ENCODE assay signal across 8 cellular contexts in genomic region chr6:139373928-139374356, GRCh38. TPM values are rescaled to one million over a fixed set of nuclear protein-coding genes. Genes with fewer than 3 reads are reported as not detected.
DNase-seq lines count a peak whose midpoint lies in the region; ATAC-seq and TF ChIP-seq lines count a peak whose summit lies in the region.

No MANE protein-coding gene starts in this region.

- H3K4me2 ChIP-seq in H9 (ENCODE audit: insufficient read depth, insufficient read length, low read length) (peak overlapping the region; percentile 67), parathyroid adenoma (ENCODE audit: low read length) (peak overlapping the region; percentile 38)

- H4K5ac ChIP-seq in H9 (ENCODE audit: insufficient read length, low read depth, low read length) = peak overlapping the region; percentile 57

- ATAC-seq in HG02759 (IDR thresholded peaks at IDR 0.05; ENCODE audit: unreplicated experiment) (no peak), GM19035 (IDR thresholded peaks at IDR 0.05; ENCODE audit: unreplicated experiment) (no peak)

- no peak for TF ChIP-seq CTCF in H9 (conservative IDR thresholded peaks at IDR 0.05)
- no peak for TF ChIP-seq CTCF in fibroblast of the aortic adventitia (IDR thresholded peaks at IDR 0.05; ENCODE audit: insufficient read depth, low read length)
- no peak for TF ChIP-seq CTCF in parathyroid adenoma (IDR thresholded peaks at IDR 0.05)

- H3K27ac ChIP-seq in H9 (ENCODE audit: insufficient read length, low read depth, low read length) (peak overlapping the region; percentile 42), SK-N-MC (peak overlapping the region; percentile 99), parathyroid adenoma (peak overlapping the region; percentile 97)

- no peak overlapping the region for H2BK120ac ChIP-seq in H9 (ENCODE audit: low read depth, low read length, poor library complexity, severe bottlenecking)

- no peak overlapping the region for H3K4ac ChIP-seq in H9 (ENCODE audit: low read depth, low read length)

- H3K9me3 Mint-ChIP-seq in H9 = peaks cover 3 to 12% of the 10 kb centered on the region in 2 experiments; a peak in 4 of 5 replicates

- H3K9me3 ChIP-seq in H9 (ENCODE audit: control insufficient read depth, low read depth, low read length) = no peaks in the 10 kb centered on the region
- H3K9me3 ChIP-seq in SK-N-MC (ENCODE audit: low read depth, low read length) = no peaks in the 10 kb centered on the region
- H3K9me3 ChIP-seq in parathyroid adenoma (ENCODE audit: control insufficient read depth, low read length) = no peaks in the 10 kb centered on the region

- H2BK12ac ChIP-seq in H9 (ENCODE audit: insufficient read length, low read depth, low read length) = no peak overlapping the region

- H3K27me3 ChIP-seq in H9 (ENCODE audit: insufficient read depth, low read length) (no peaks in the 10 kb centered on the region), parathyroid adenoma (ENCODE audit: control insufficient read depth, insufficient read depth, low read length) (no peaks in the 10 kb centered on the region)

- no peak overlapping the region for H2BK20ac ChIP-seq in H9 (ENCODE audit: low read depth, low read length, poor library complexity, severe bottlenecking)

- peaks cover 26 to 38% (median 32%) of the 10 kb centered on the region in 3 experiments for H3K36me3 Mint-ChIP-seq in H9 (ENCODE audit: insufficient read depth in 1 of 3, low read depth in 3 of 3)

- H3K14ac ChIP-seq in H9 (ENCODE audit: insufficient read depth, low read length) = peak overlapping the region; percentile 92

- H4K20me1 ChIP-seq in H9 (ENCODE audit: control insufficient read depth, insufficient read depth, insufficient read length) = no peaks in the 10 kb centered on the region

- no peak overlapping the region for H4K91ac ChIP-seq in H9 (ENCODE audit: insufficient read length, low read depth, low read length)

- H3K27ac Mint-ChIP-seq in H9 = peak overlapping the region; percentile 99 to 100 (median 100)

- H3K4me3 ChIP-seq in GM08714 (ENCODE audit: low read length) (peak overlapping the region; percentile 79), SK-N-MC (peak overlapping the region; percentile 94), fibroblast of the aortic adventitia (ENCODE audit: low read depth, low read length) (peak overlapping the region; percentile 92), parathyroid adenoma (ENCODE audit: low read depth, low read length) (peak overlapping the region; percentile 91)

- H2BK5ac ChIP-seq in H9 (ENCODE audit: insufficient read length, low read length) = peak overlapping the region; percentile 27

- peak overlapping the region; percentile 55 for H3K18ac ChIP-seq in H9 (ENCODE audit: insufficient read length, low read depth, low read length)

- H3K79me2 ChIP-seq in H9 (ENCODE audit: insufficient read depth, low read length) (peaks cover 5% of the 10 kb centered on the region; the same call in 1 of the 2 replicates), parathyroid adenoma (peaks cover 27% of the 10 kb centered on the region)

- H3K23ac ChIP-seq in H9 (ENCODE audit: insufficient read length, low read depth, low read length) = peak overlapping the region; percentile 5

- no peak overlapping the region for H3T11ph ChIP-seq in H9 (ENCODE audit: low read length)

- H3K23me2 ChIP-seq in H9 (ENCODE audit: insufficient read length, low read depth, low read length, poor library complexity, severe bottlenecking) = peaks cover 14% of the 10 kb centered on the region

- H2BK15ac ChIP-seq in H9 (ENCODE audit: low read depth, low read length) = no peak overlapping the region

- H3K36me3 ChIP-seq in SK-N-MC (ENCODE audit: insufficient read depth, low read length) (peaks cover 37% of the 10 kb centered on the region), parathyroid adenoma (ENCODE audit: control insufficient read depth, insufficient read depth, low read length) (peaks cover 31% of the 10 kb centered on the region)

- H4K8ac ChIP-seq in H9 (replicated peaks; ENCODE audit: insufficient read length, low read depth, low read length) = no peak overlapping the region

- H3K79me1 ChIP-seq in H9 (ENCODE audit: insufficient read depth, low read depth, low read length, poor library complexity, severe bottlenecking) = no peaks in the 10 kb centered on the region

- peaks cover 47 to 49% of the 10 kb centered on the region in 2 experiments for H3K4me1 Mint-ChIP-seq in H9

- H2AK5ac ChIP-seq in H9 (ENCODE audit: insufficient read length, low read length) = no peak overlapping the region

- H3K27me3 Mint-ChIP-seq in H9 (ENCODE audit: low read depth) = no peaks in the 10 kb centered on the region; the same call in 1 of the 2 replicates

- H3K4me3 Mint-ChIP-seq in H9 = peak overlapping the region; percentile 99

- DNase-seq in H9 = no peak
- no peak for DNase-seq in SK-N-MC (ENCODE audit: low read depth, low spot score)
- DNase-seq in fibroblast of the aortic adventitia (ENCODE audit: low read depth) = no peak
- no peak for DNase-seq in AML-193 (lab: John Stamatoyannopoulos, UW)

- H2AFZ ChIP-seq in H9 (ENCODE audit: low read length) (no peak overlapping the region), parathyroid adenoma (no peak overlapping the region)

- peak overlapping the region; percentile 93 for H3K9ac ChIP-seq in H9 (ENCODE audit: extremely low read depth, insufficient read length, low read length)
- peak overlapping the region; percentile 96 for H3K9ac ChIP-seq in SK-N-MC (ENCODE audit: insufficient read length)
- H3K9ac ChIP-seq in parathyroid adenoma = peak overlapping the region; percentile 88

- WGBS in H9 (ENCODE audit: extremely low coverage, insufficient read length, low lambda C conversion rate) = no CpG with 5 or more reads among the region's 25 CpGs

- H3K4me1 ChIP-seq in H9 (ENCODE audit: insufficient read depth, low read length) = peaks cover 6% of the 10 kb centered on the region; the same call in 1 of the 2 replicates
- H3K4me1 ChIP-seq in parathyroid adenoma = peaks cover 20% of the 10 kb centered on the region

- no peak overlapping the region for H3K56ac ChIP-seq in H9 (ENCODE audit: insufficient read length, low read depth, low read length)

RNA-seq across cellular contexts. Expression of gene CITED2, which starts 0.5 kb away (rescaled TPM):
- total RNA-seq in H9 (2021) (107 and 110 TPM in 2 replicates), fibroblast of the aortic adventitia (ENCODE audit: low replicate concordance) (44.6 and 126 TPM in 2 replicates)

Comparison
In these comparisons a context has a peak if more than half of its experiments do, and no peak if none do; other contexts are left out.
1. H3K27ac ChIP-seq: peak in every context shown above with its lines; median percentile 99 in SK-N-MC; 97 in parathyroid adenoma; 42 in H9.